ENCODE assay signal across 8 cellular contexts in genomic region chr6:89616531-89616930, GRCh38.
"Had no signal": no experiment of that assay in that cellular context is flagged by ENCODE, and none has a peak within 500 bp of the region (broad histone marks: within the 10 kb centered on the region; RNA-seq: fewer than 3 reads in every experiment).

No MANE protein-coding gene starts in this region.

- H3K4me1 ChIP-seq: HAP-1 had no signal

- H3K9me3 ChIP-seq: HAP-1 had no signal

- H3K36me3 ChIP-seq: HAP-1 had no signal

- H3K4me3 Mint-ChIP-seq: HFFc6, IgD-negative memory B cell had no signal

- H3K9me3 Mint-ChIP-seq: HFFc6, IgD-negative memory B cell had no signal

- H3K27ac ChIP-seq: HL-60 had no signal

- H3K27ac Mint-ChIP-seq: HFFc6, IgD-negative memory B cell had no signal

- H3K4me3 ChIP-seq: HAP-1 had no signal

- H3K4me1 Mint-ChIP-seq: IgD-negative memory B cell had no signal

- H3K27me3 Mint-ChIP-seq: IgD-negative memory B cell had no signal

- ATAC-seq: HCT116, HepG2 had no signal

- DNase-seq: GOT3, H7, HFFc6 had no signal
